Comparison of ENCODE assay signal across 8 cellular contexts in the genomic region with DNA sequence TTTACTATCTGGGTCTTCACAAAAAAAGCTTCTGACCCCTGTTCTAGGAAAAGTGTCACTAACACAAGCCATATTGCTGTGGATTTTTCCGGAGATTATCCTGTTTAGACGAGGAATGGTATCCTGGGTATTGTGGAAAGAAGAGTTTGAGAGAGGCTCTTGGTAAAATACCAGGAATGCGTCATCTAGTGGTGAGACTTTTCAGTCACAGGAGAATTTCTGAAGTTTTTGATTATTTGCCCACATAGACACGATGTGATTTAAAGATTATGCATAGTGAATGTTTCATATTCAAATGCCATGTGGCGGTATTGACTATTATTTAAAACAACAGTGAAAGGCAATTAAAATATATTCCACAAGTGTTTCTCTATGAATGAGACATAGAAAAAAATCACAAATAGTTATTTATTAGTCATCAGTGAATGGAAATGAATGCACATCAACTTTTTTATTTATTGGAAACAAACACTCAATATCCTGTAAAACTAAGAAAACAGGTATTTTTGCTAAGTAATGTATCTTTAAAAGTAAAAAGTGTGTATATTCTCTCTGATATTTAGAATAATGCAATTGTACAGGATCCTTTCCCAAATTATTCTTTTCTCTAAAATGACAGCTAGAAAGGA. TPM values are rescaled to one million over a fixed set of nuclear protein-coding genes. Genes with fewer than 3 reads are reported as not detected.
DNase-seq lines count a peak whose midpoint lies in the region; ATAC-seq and TF ChIP-seq lines count a peak whose summit lies in the region.

No MANE protein-coding gene starts in this region.

- H3K27me3 Mint-ChIP-seq in MCF 10A (ENCODE audit: insufficient read depth, unreplicated experiment): peaks cover 15% of the 10 kb centered on the region
- peaks cover 39% of the 10 kb centered on the region for H3K27me3 Mint-ChIP-seq in stimulated activated memory B cell treated with anti-CD40 and anti-IgM and Interleukin-4, amounts not matched to agents 10 μg/mL and 1 μg/mL and 100 μg/mL, for 72 hours

- no peak overlapping the region for H3K27ac Mint-ChIP-seq in MCF 10A (ENCODE audit: low read depth, unreplicated experiment)
- no peak overlapping the region for H3K27ac Mint-ChIP-seq in stimulated activated memory B cell treated with anti-CD40 and anti-IgM and Interleukin-4, amounts not matched to agents 10 μg/mL and 1 μg/mL and 100 μg/mL, for 72 hours

- no peak overlapping the region for H3K9ac ChIP-seq in Karpas-422 (ENCODE audit: low read length)

- H3K4me1 ChIP-seq in Karpas-422 (ENCODE audit: low read length) (no peaks in the 10 kb centered on the region), right lobe of liver (no peaks in the 10 kb centered on the region)

- 15% methylated on average over 5 of the region's 5 CpGs for WGBS in right lobe of liver (ENCODE audit: insufficient coverage, low coverage, low lambda C conversion rate, missing lambda C conversion rate)

- peak; percentile 15 to 30 for DNase-seq in AML-193 (lab: John Stamatoyannopoulos, UW)
- DNase-seq in Karpas-422: peak; percentile 43
- peak; percentile 49 for DNase-seq in MCF 10A (ENCODE audit: unreplicated experiment)
- DNase-seq in right lobe of liver: no peak
- no peak for DNase-seq in NCI-H2171 treated with DMSO at 0.1 percent for 48 hours (lab: John Stamatoyannopoulos, UW)
- no peak for DNase-seq in posterior vena cava (ENCODE audit: low spot score)

- no peak overlapping the region for H3K4me3 Mint-ChIP-seq in MCF 10A (ENCODE audit: unreplicated experiment)
- no peak overlapping the region for H3K4me3 Mint-ChIP-seq in stimulated activated memory B cell treated with anti-CD40 and anti-IgM and Interleukin-4, amounts not matched to agents 10 μg/mL and 1 μg/mL and 100 μg/mL, for 72 hours

- no peak overlapping the region for H2AFZ ChIP-seq in Karpas-422 (ENCODE audit: low read length)

- CTCF ChIA-PET in MCF 10A (lab: Yijun Ruan, JAX): interaction anchor here (0.6 to 6.6 kb wide), 21 partner anchors 10 to 871 kb away, joined by 3 to 68 read pairs (median 3); a partner anchor contains a TSS

- H4K20me1 ChIP-seq in Karpas-422 (ENCODE audit: insufficient read depth, low read depth, low read length): no peaks in the 10 kb centered on the region

- intact Hi-C loops in MCF 10A (cut with micrococcal nuclease) (loop anchor here (1.0 kb wide), 2 partner anchors 172 to 177 kb away; no protein-coding TSS in a partner anchor), right lobe of liver (cut with DNase I) (no loop called here), posterior vena cava (cut with DNase I) (loop anchor here in 1 of 2 donors (10.0 kb wide), 1 partner anchor 177 kb away; no protein-coding TSS in a partner anchor)

- no peak overlapping the region for H3K4me2 ChIP-seq in Karpas-422 (ENCODE audit: low read depth, low read length, poor library complexity, severe bottlenecking)

- POLR2A ChIA-PET in MCF 10A (lab: Yijun Ruan, JAX): interaction anchor here (0.6 to 2.1 kb wide), 9 partner anchors 17 to 225 kb away, joined by 3 to 7 read pairs (median 3); a partner anchor contains a TSS

- no peak for TF ChIP-seq POLR2A in right lobe of liver (IDR thresholded peaks at IDR 0.05)

- peak; percentile 56 for TF ChIP-seq CTCF in MCF 10A (IDR thresholded peaks at IDR 0.05; ENCODE audit: unreplicated experiment)
- TF ChIP-seq CTCF in right lobe of liver (IDR thresholded peaks at IDR 0.05): peak; percentile 73 to 82 (median 76)

- ATAC-seq in right lobe of liver (peak; percentile 56 to 71 (median 68)), HG02840 (IDR thresholded peaks at IDR 0.05; ENCODE audit: low FRiP score, unreplicated experiment) (no peak)
- ATAC-seq in stimulated activated memory B cell treated with anti-CD40 and anti-IgM and Interleukin-4, amounts not matched to agents 10 μg/mL and 1 μg/mL and 100 μg/mL, for 72 hours: no peak

- H3K4me3 ChIP-seq in Karpas-422 (ENCODE audit: low read length): no peak overlapping the region
- H3K4me3 ChIP-seq in right lobe of liver: no peak overlapping the region

- no peaks in the 10 kb centered on the region for H3K27me3 ChIP-seq in Karpas-422 (ENCODE audit: low read length)
- no peaks in the 10 kb centered on the region for H3K27me3 ChIP-seq in right lobe of liver

- H3K9me3 Mint-ChIP-seq in MCF 10A (ENCODE audit: unreplicated experiment): no peaks in the 10 kb centered on the region
- H3K9me3 Mint-ChIP-seq in stimulated activated memory B cell treated with anti-CD40 and anti-IgM and Interleukin-4, amounts not matched to agents 10 μg/mL and 1 μg/mL and 100 μg/mL, for 72 hours: no peaks in the 10 kb centered on the region

- H3K36me3 ChIP-seq in Karpas-422 (ENCODE audit: insufficient read depth, low read length) (no peaks in the 10 kb centered on the region), right lobe of liver (no peaks in the 10 kb centered on the region)

- H3K36me3 Mint-ChIP-seq in MCF 10A (ENCODE audit: insufficient read depth, unreplicated experiment): no peaks in the 10 kb centered on the region
- no peaks in the 10 kb centered on the region for H3K36me3 Mint-ChIP-seq in stimulated activated memory B cell treated with anti-CD40 and anti-IgM and Interleukin-4, amounts not matched to agents 10 μg/mL and 1 μg/mL and 100 μg/mL, for 72 hours

- no peaks in the 10 kb centered on the region for H3K4me1 Mint-ChIP-seq in MCF 10A (ENCODE audit: insufficient read depth, unreplicated experiment)
- H3K4me1 Mint-ChIP-seq in stimulated activated memory B cell treated with anti-CD40 and anti-IgM and Interleukin-4, amounts not matched to agents 10 μg/mL and 1 μg/mL and 100 μg/mL, for 72 hours: no peaks in the 10 kb centered on the region

- H3K9me2 ChIP-seq in Karpas-422 (replicated peaks; ENCODE audit: insufficient read depth, low read length): no peaks in the 10 kb centered on the region

- H3K27ac ChIP-seq in Karpas-422 (ENCODE audit: low read length) (no peak overlapping the region), right lobe of liver (no peak overlapping the region)

- BruUV-seq in MCF 10A (replicated peaks; lab: Mats Ljungman, UMichigan): no TSS peak

- H3K9me3 ChIP-seq in Karpas-422 (ENCODE audit: low read length) (no peaks in the 10 kb centered on the region), right lobe of liver (no peaks in the 10 kb centered on the region)

- no peaks in the 10 kb centered on the region for H3K79me2 ChIP-seq in Karpas-422 (ENCODE audit: low read length)

RNA-seq across cellular contexts. Expression of a gene that starts 7.8 kb away (rescaled TPM):
- total RNA-seq in Karpas-422 (2014; rRNA removed; shearing (Covaris generic); ENCODE audit: low replicate concordance): not detected in 2 replicates
- total RNA-seq in MCF 10A (2022) (not detected in 2 replicates), right lobe of liver (not detected), posterior vena cava (not detected)

RNA-seq across cellular contexts. Expression of a gene that starts 9.6 kb away (rescaled TPM):
- not detected in 2 replicates for total RNA-seq in Karpas-422 (2014; rRNA removed; shearing (Covaris generic); ENCODE audit: low replicate concordance)
- total RNA-seq in MCF 10A (2022) (not detected in 2 replicates), right lobe of liver (not detected), posterior vena cava (under 1 TPM in 1 of 2 donors, not detected in 1; 0.42 TPM)

RNA-seq across cellular contexts. Expression of a gene that starts 19.9 kb away (rescaled TPM):
- not detected in 2 replicates for total RNA-seq in Karpas-422 (2014; rRNA removed; shearing (Covaris generic); ENCODE audit: low replicate concordance)
- total RNA-seq in MCF 10A (2022): not detected in 2 replicates
- total RNA-seq in right lobe of liver: not detected
- not detected for total RNA-seq in posterior vena cava

RNA-seq across cellular contexts. Expression of a gene that starts 30.5 kb away (rescaled TPM):
- 14.9 and 21.6 TPM in 2 replicates for total RNA-seq in Karpas-422 (2014; rRNA removed; shearing (Covaris generic); ENCODE audit: low replicate concordance)
- total RNA-seq in MCF 10A (2022) (95.5 and 116 TPM in 2 replicates), right lobe of liver (10 to 100 TPM; 11.4 to 20.4 (median 17.4) TPM), posterior vena cava (10 to 100 TPM; 36.9 to 44.9 TPM)

RNA-seq across cellular contexts. Expression of a gene that starts 36.8 kb away (rescaled TPM):
- not detected in 2 replicates for total RNA-seq in Karpas-422 (2014; rRNA removed; shearing (Covaris generic); ENCODE audit: low replicate concordance)
- total RNA-seq in MCF 10A (2022) (not detected in 2 replicates), right lobe of liver (not detected), posterior vena cava (not detected)

Comparison
In these comparisons a context has a peak if more than half of its experiments do, and no peak if none do; other contexts are left out.
1. DNase-seq: peak in AML-193 (2 of 2), Karpas-422 (single experiment) and MCF 10A (single experiment); none in right lobe of liver (0 of 3), NCI-H2171 treated with DMSO at 0.1 percent for 48 hours (single experiment) and posterior vena cava (single experiment).
2. ATAC-seq: peak in right lobe of liver (4 of 4); none in stimulated activated memory B cell treated with anti-CD40 and anti-IgM and Interleukin-4, amounts not matched to agents 10 μg/mL and 1 μg/mL and 100 μg/mL, for 72 hours (single experiment) and HG02840 (single experiment).